ENCODE assay signal across 18 cellular contexts in the genomic region with DNA sequence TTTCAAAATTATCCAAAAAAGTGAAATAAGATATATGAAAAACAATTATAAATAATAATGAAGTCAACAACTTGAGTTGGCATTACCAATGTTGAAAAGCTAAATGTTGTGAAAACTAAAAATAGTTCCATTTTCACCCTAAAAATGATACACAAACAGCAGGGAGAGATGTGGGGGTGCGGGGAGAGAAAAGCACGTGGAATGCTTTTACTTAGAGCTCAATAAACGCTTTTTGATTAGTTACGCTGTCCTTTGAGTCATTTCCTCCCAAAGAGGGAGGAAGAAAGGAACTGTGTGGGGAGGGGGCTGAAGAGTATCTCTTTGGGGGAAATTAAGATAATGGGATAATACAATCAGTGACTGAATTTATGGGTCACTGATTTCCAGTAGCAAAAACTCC. TPM values are rescaled to one million over a fixed set of nuclear protein-coding genes. Genes with fewer than 3 reads are reported as not detected.
DNase-seq lines count a peak whose midpoint lies in the region; ATAC-seq and TF ChIP-seq lines count a peak whose summit lies in the region.
"Had no signal": no experiment of that assay in that cellular context is flagged by ENCODE, and none has a peak within 500 bp of the region (broad histone marks: within the 10 kb centered on the region; RNA-seq: fewer than 3 reads in every experiment).

No MANE protein-coding gene starts in this region.

- TF ChIP-seq CTCF in OCI-LY1 (IDR thresholded peaks at IDR 0.05; ENCODE audit: low read length) (no peak), neural crest cell (conservative IDR thresholded peaks at IDR 0.05) (no peak)

- H3K36me3 Mint-ChIP-seq in neural crest cell (ENCODE audit: low read depth), result peaks cover 15% of the 10 kb centered on the region
- H3K36me3 Mint-ChIP-seq: CD4-positive, alpha-beta memory T cell; IgD-negative memory B cell had no signal

- no peak overlapping the region for H3K4me2 ChIP-seq in OCI-LY1 (ENCODE audit: low read length)
- H3K4me2 ChIP-seq: A549 had no signal

- peaks cover 58% of the 10 kb centered on the region for H3K4me1 Mint-ChIP-seq in neural crest cell
- H3K4me1 Mint-ChIP-seq: CD4-positive, alpha-beta memory T cell; IgD-negative memory B cell had no signal

- no peak overlapping the region for H3K4me3 Mint-ChIP-seq in neural crest cell
- H3K4me3 Mint-ChIP-seq: CD4-positive, alpha-beta memory T cell; HFFc6; IgD-negative memory B cell had no signal

- no peaks in the 10 kb centered on the region for H3K9me2 ChIP-seq in OCI-LY1 (ENCODE audit: low read depth, low read length)

- no peaks in the 10 kb centered on the region for H3K27me3 ChIP-seq in OCI-LY1 (ENCODE audit: insufficient read depth, low read length)
- H3K27me3 ChIP-seq: BE2C had no signal

- H3K27ac Mint-ChIP-seq in neural crest cell (ENCODE audit: unreplicated experiment), result peak overlapping the region; percentile 27
- H3K27ac Mint-ChIP-seq: CD4-positive, alpha-beta memory T cell; HFFc6 had no signal

- peaks cover 25% of the 10 kb centered on the region for H3K36me3 ChIP-seq in OCI-LY1 (ENCODE audit: insufficient read depth, low read length)
- H3K36me3 ChIP-seq: BE2C had no signal

- no peaks in the 10 kb centered on the region for H3K9me3 ChIP-seq in OCI-LY1 (ENCODE audit: low read length)
- H3K9me3 ChIP-seq: A549, BE2C had no signal

- no peak overlapping the region for H2AFZ ChIP-seq in OCI-LY1 (ENCODE audit: low read length)

- no peak overlapping the region for H3K4me3 ChIP-seq in OCI-LY1 (ENCODE audit: low read depth, low read length, poor library complexity, severe bottlenecking)
- H3K4me3 ChIP-seq: A549 had no signal

- H3K9me3 Mint-ChIP-seq in neural crest cell, result peaks cover 5% of the 10 kb centered on the region
- H3K9me3 Mint-ChIP-seq: CD4-positive, alpha-beta memory T cell; HFFc6 had no signal

- DNase-seq in RPMI7951 (ENCODE audit: low read depth), result peak; percentile 39
- DNase-seq in dermis blood vessel endothelial cell, result peak; percentile 44
- DNase-seq in neural crest cell (ENCODE audit: low read depth, low spot score), result no peak
- no peak for DNase-seq in activated CD4-positive, CD25-positive, alpha-beta regulatory T cell (lab: John Stamatoyannopoulos, UW)
- no peak for DNase-seq in left lobe of liver (ENCODE audit: low spot score)
- DNase-seq: BE2C; CD4-positive, alpha-beta memory T cell; COR-L47; DMS153; DND-41; GF-D8; HCEC 1CT; HFFc6 had no signal

- H3K79me2 ChIP-seq in OCI-LY1 (ENCODE audit: insufficient read depth, low read length), result no peaks in the 10 kb centered on the region

- H3K27me3 Mint-ChIP-seq in neural crest cell (ENCODE audit: low read depth), result no peaks in the 10 kb centered on the region
- H3K27me3 Mint-ChIP-seq: IgD-negative memory B cell had no signal

- peak overlapping the region; percentile 50 for H3K27ac ChIP-seq in OCI-LY1 (ENCODE audit: low read depth, low read length, poor library complexity, severe bottlenecking)
- H3K27ac ChIP-seq: A549, C4-2B had no signal

- no peaks in the 10 kb centered on the region for H3F3A ChIP-seq in OCI-LY1 (ENCODE audit: insufficient read depth, low read length)

- H4K20me1 ChIP-seq in OCI-LY1 (ENCODE audit: insufficient read depth, low read length), result no peaks in the 10 kb centered on the region

- H3K4me1 ChIP-seq in OCI-LY1 (ENCODE audit: insufficient read depth, low read length, severe bottlenecking), result peaks cover 36% of the 10 kb centered on the region
- H3K4me1 ChIP-seq: A549, BE2C had no signal

- ATAC-seq in left lobe of liver, result no peak
- ATAC-seq in GM21515 (IDR thresholded peaks at IDR 0.05; ENCODE audit: unreplicated experiment), result no peak
- ATAC-seq: A549 had no signal

- H3K9ac ChIP-seq in OCI-LY1 (ENCODE audit: low read length), result no peak overlapping the region

RNA-seq across cellular contexts. Expression of gene ZNF521, which starts 29.2 kb away (rescaled TPM):
- 7.6 and 10.9 TPM in 2 replicates for total RNA-seq in RPMI7951 (2014; rRNA removed; shearing (Covaris generic))
- 173 and 188 TPM in 2 replicates for total RNA-seq in dermis blood vessel endothelial cell
- total RNA-seq in neural crest cell, result 86.1 and 87.9 TPM in 2 replicates
- total RNA-seq in left lobe of liver, result 1.6 TPM
- total RNA-seq: CD4-positive, alpha-beta memory T cell had no signal

Comparison
In these comparisons a context has a peak if more than half of its experiments do, and no peak if none do; other contexts are left out.
1. DNase-seq: peak in RPMI7951 (single experiment) and dermis blood vessel endothelial cell (single experiment); none in neural crest cell (single experiment), activated CD4-positive, CD25-positive, alpha-beta regulatory T cell (0 of 4) and left lobe of liver (single experiment).